In genomic region chr12:130474599-130474998, GRCh38 we compare ENCODE assay signal across 21 cellular contexts.
"Had no signal": no experiment of that assay in that cellular context is flagged by ENCODE, and none has a peak within 500 bp of the region (broad histone marks: within the 10 kb centered on the region; RNA-seq: fewer than 3 reads in every experiment).

No MANE protein-coding gene starts in this region.

- H3K4me1 Mint-ChIP-seq: central memory CD8-positive, alpha-beta T cell; mesothelial cell of epicardium; stimulated activated effector memory CD8-positive, alpha-beta T cell treated with anti-CD3 and anti-CD28 coated beads, Interleukin-12 subunit alpha, Interleukin-12 subunit beta, amount 100 ng/mL, for 72 hours had no signal

- H3K27ac Mint-ChIP-seq: mesothelial cell of epicardium; naive B cell; nephron; progenitor cell of endocrine pancreas; stimulated activated effector memory CD8-positive, alpha-beta T cell treated with anti-CD3 and anti-CD28 coated beads, Interleukin-12 subunit alpha, Interleukin-12 subunit beta, amount 100 ng/mL, for 72 hours had no signal

- H3K4me1 ChIP-seq: pancreas, right atrium auricular region, stomach, thyroid gland had no signal

- H3K9me3 ChIP-seq: mucosa of descending colon, pancreas, right atrium auricular region, thyroid gland had no signal

- H3K4me3 Mint-ChIP-seq: central memory CD8-positive, alpha-beta T cell; mesothelial cell of epicardium; naive B cell; nephron; stimulated activated effector memory CD8-positive, alpha-beta T cell treated with anti-CD3 and anti-CD28 coated beads, Interleukin-12 subunit alpha, Interleukin-12 subunit beta, amount 100 ng/mL, for 72 hours; type B pancreatic cell had no signal

- H3K27me3 Mint-ChIP-seq: central memory CD8-positive, alpha-beta T cell; naive B cell had no signal

- H3K36me3 Mint-ChIP-seq: mesothelial cell of epicardium; naive B cell; stimulated activated effector memory CD8-positive, alpha-beta T cell treated with anti-CD3 and anti-CD28 coated beads, Interleukin-12 subunit alpha, Interleukin-12 subunit beta, amount 100 ng/mL, for 72 hours; type B pancreatic cell had no signal

- H3K27ac ChIP-seq: coronary artery, pancreas, right atrium auricular region, stomach, thyroid gland had no signal

- H3K27me3 ChIP-seq: pancreas, right atrium auricular region, thyroid gland had no signal

- H3K36me3 ChIP-seq: pancreas, right atrium auricular region, stomach, thyroid gland had no signal

- DNase-seq: dermis blood vessel endothelial cell; effector memory CD4-positive, alpha-beta T cell; mesenchymal stem cell; naive B cell; pancreas; stimulated activated CD4-positive, alpha-beta T cell treated with anti-CD3 and anti-CD28 coated beads, Interleukin-2, amount 100 ng/mL, for 24 hours; stimulated activated CD4-positive, alpha-beta T cell treated with anti-CD3 and anti-CD28 coated beads, Interleukin-4, amount 100 ng/mL, for 24 hours; stimulated activated naive CD4-positive, alpha-beta T cell treated with Interleukin-2 at 50 U/mL for 16 hours; stomach; thyroid gland had no signal

- H3K9me3 Mint-ChIP-seq: central memory CD8-positive, alpha-beta T cell; mesothelial cell of epicardium; nephron; stimulated activated effector memory CD8-positive, alpha-beta T cell treated with anti-CD3 and anti-CD28 coated beads, Interleukin-12 subunit alpha, Interleukin-12 subunit beta, amount 100 ng/mL, for 72 hours; type B pancreatic cell had no signal

- ATAC-seq: left lobe of liver; mucosa of descending colon; sciatic nerve; stimulated activated effector memory CD8-positive, alpha-beta T cell treated with anti-CD3 and anti-CD28 coated beads, Interleukin-12 subunit alpha, Interleukin-12 subunit beta, amount 100 ng/mL, for 72 hours had no signal

- H3K4me3 ChIP-seq: coronary artery, mucosa of descending colon, pancreas, right atrium auricular region, stomach, thyroid gland had no signal
